Comparison of ENCODE assay signal across 1 cellular context in genomic region chr17:27293898-27294688, GRCh38.
TF ChIP-seq lines count a peak whose summit lies in the region.

A gene with protein sequence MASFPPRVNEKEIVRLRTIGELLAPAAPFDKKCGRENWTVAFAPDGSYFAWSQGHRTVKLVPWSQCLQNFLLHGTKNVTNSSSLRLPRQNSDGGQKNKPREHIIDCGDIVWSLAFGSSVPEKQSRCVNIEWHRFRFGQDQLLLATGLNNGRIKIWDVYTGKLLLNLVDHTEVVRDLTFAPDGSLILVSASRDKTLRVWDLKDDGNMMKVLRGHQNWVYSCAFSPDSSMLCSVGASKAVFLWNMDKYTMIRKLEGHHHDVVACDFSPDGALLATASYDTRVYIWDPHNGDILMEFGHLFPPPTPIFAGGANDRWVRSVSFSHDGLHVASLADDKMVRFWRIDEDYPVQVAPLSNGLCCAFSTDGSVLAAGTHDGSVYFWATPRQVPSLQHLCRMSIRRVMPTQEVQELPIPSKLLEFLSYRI (plus strand): TSS chr17:27294114. CDS start chr17:27294396, 282 bp downstream.

TF ChIP-seq in HepG2, 621 proteins besides CTCF, POLR2A, EP300 and RAD21 (continued from another document and continues in another):
- TF ChIP-seq, protein P1, sequence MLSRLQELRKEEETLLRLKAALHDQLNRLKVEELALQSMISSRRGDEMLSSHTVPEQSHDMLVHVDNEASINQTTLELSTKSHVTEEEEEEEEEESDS (CRISPR knock-in tag; IDR thresholded peaks at IDR 0.05; ENCODE audit: borderline replicate concordance) = no peak
- TF ChIP-seq ZNF234 (CRISPR knock-in tag; conservative IDR thresholded peaks at IDR 0.05) = no peak
- TF ChIP-seq, protein P2, sequence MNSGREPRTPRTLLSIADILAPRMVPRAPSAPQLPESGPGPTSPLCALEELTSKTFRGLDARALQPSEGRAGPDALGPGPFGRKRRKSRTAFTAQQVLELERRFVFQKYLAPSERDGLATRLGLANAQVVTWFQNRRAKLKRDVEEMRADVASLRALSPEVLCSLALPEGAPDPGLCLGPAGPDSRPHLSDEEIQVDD (CRISPR knock-in tag; IDR thresholded peaks at IDR 0.05; ENCODE audit: borderline replicate concordance) = no peak
- peak; percentile 15; the same call in 1 of the 2 replicates for TF ChIP-seq MAX (IDR thresholded peaks at IDR 0.05)
- peak; percentile 85; the same call in 1 of the 2 replicates for TF ChIP-seq NFATC3 (CRISPR knock-in tag; IDR thresholded peaks at IDR 0.05)
- peak; percentile 81 to 92 for TF ChIP-seq HMGXB4 (CRISPR knock-in tag; IDR thresholded peaks at IDR 0.05; ENCODE audit: borderline replicate concordance in 1 of 2, low read depth in 1 of 2)
- TF ChIP-seq, protein P3, sequence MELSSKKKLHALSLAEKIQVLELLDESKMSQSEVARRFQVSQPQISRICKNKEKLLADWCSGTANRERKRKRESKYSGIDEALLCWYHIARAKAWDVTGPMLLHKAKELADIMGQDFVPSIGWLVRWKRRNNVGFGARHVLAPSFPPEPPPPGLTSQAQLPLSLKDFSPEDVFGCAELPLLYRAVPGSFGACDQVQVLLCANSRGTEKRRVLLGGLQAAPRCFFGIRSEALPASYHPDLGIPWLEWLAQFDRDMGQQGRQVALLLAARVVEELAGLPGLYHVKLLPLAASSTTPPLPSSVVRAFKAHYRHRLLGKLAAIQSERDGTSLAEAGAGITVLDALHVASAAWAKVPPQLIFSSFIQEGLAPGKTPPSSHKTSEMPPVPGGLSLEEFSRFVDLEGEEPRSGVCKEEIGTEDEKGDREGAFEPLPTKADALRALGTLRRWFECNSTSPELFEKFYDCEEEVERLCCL (CRISPR knock-in tag; IDR thresholded peaks at IDR 0.05; ENCODE audit: borderline replicate concordance) = no peak
- TF ChIP-seq DPF2 (CRISPR knock-in tag; IDR thresholded peaks at IDR 0.05; ENCODE audit: borderline replicate concordance, low read depth) = no peak; the same call in 1 of the 2 replicates
- peak; percentile 85 for TF ChIP-seq AGO2 (optimal IDR thresholded peaks at IDR 0.05; ENCODE audit: low read depth, low read length)
- TF ChIP-seq BHLHE40 (IDR thresholded peaks at IDR 0.05; ENCODE audit: low read length) = peak; percentile 86
- TF ChIP-seq ZNF431 (CRISPR knock-in tag; IDR thresholded peaks at IDR 0.05; ENCODE audit: borderline replicate concordance, low read depth) = peak; percentile 79; the same call in 1 of the 2 replicates
- TF ChIP-seq XBP1 (CRISPR knock-in tag; IDR thresholded peaks at IDR 0.05) = no peak
- no peak for TF ChIP-seq ZSCAN12 (CRISPR knock-in tag; IDR thresholded peaks at IDR 0.05)
- TF ChIP-seq RARA (CRISPR knock-in tag; IDR thresholded peaks at IDR 0.05) = peak; percentile 26
- TF ChIP-seq MLX (CRISPR knock-in tag; IDR thresholded peaks at IDR 0.05) = peak; percentile 74; the same call in 1 of the 2 replicates
- TF ChIP-seq KDM4B (CRISPR knock-in tag; IDR thresholded peaks at IDR 0.05) = peak; percentile 84
- no peak for TF ChIP-seq TRIM22 (IDR thresholded peaks at IDR 0.05)
- 0 out of 2 replicates have a peak, but pooled peaks have one; percentile 13 for TF ChIP-seq ZNF367 (CRISPR knock-in tag; IDR thresholded peaks at IDR 0.05; ENCODE audit: borderline replicate concordance)
- no peak for TF ChIP-seq CEBPB (IDR thresholded peaks at IDR 0.05; ENCODE audit: borderline replicate concordance, low read depth, low read length)
- no peak for TF ChIP-seq GABPA (IDR thresholded peaks at IDR 0.05; ENCODE audit: low read depth, low read length)
- TF ChIP-seq GABPA (CRISPR knock-in tag; IDR thresholded peaks at IDR 0.05; ENCODE audit: low read depth) = peak; percentile 52; the same call in 1 of the 2 replicates
- TF ChIP-seq ZNF781 (CRISPR knock-in tag; IDR thresholded peaks at IDR 0.05; ENCODE audit: borderline replicate concordance, not compliant biosample characterization) = peak; percentile 65
- TF ChIP-seq ZNF556 (CRISPR knock-in tag; IDR thresholded peaks at IDR 0.05; ENCODE audit: borderline replicate concordance) = peak; percentile 75; the same call in 1 of the 2 replicates
- TF ChIP-seq STAT5B (CRISPR knock-in tag; IDR thresholded peaks at IDR 0.05) = no peak; the same call in 1 of the 2 replicates
- no peak for TF ChIP-seq MEF2D (CRISPR knock-in tag; IDR thresholded peaks at IDR 0.05)
- no peak for TF ChIP-seq ZNF260 (CRISPR knock-in tag; IDR thresholded peaks at IDR 0.05; ENCODE audit: borderline replicate concordance, low read depth)
- TF ChIP-seq RXRB (CRISPR knock-in tag; IDR thresholded peaks at IDR 0.05; ENCODE audit: borderline replicate concordance) = peak; percentile 73
- TF ChIP-seq PHB2 (IDR thresholded peaks at IDR 0.05; ENCODE audit: partially characterized antibody) = no peak
- 0 out of 2 replicates have a peak, but pooled peaks have one; percentile 36 for TF ChIP-seq ZBTB38 (CRISPR knock-in tag; IDR thresholded peaks at IDR 0.05)
- no peak for TF ChIP-seq LCORL (IDR thresholded peaks at IDR 0.05)
- TF ChIP-seq LCORL (CRISPR knock-in tag; IDR thresholded peaks at IDR 0.05) = peak; percentile 83
- no peak for TF ChIP-seq ZNF3 (CRISPR knock-in tag; IDR thresholded peaks at IDR 0.05)
- 0 out of 2 replicates have a peak, but pooled peaks have one; percentile 39 for TF ChIP-seq ARNTL (CRISPR knock-in tag; IDR thresholded peaks at IDR 0.05)
- peak; percentile 64 for TF ChIP-seq ZNF598 (CRISPR knock-in tag; IDR thresholded peaks at IDR 0.05; ENCODE audit: borderline replicate concordance)
- TF ChIP-seq ZSCAN9 (CRISPR knock-in tag; IDR thresholded peaks at IDR 0.05; ENCODE audit: borderline replicate concordance) = peak; percentile 95
- TF ChIP-seq ZNF576 (CRISPR knock-in tag; IDR thresholded peaks at IDR 0.05) = no peak
- no peak for TF ChIP-seq ZNF678 (CRISPR knock-in tag; IDR thresholded peaks at IDR 0.05)
- peak; percentile 66; the same call in 1 of the 2 replicates for TF ChIP-seq TFAP4 (IDR thresholded peaks at IDR 0.05; ENCODE audit: borderline replicate concordance, low read depth)
- TF ChIP-seq ZNF768 (CRISPR knock-in tag; IDR thresholded peaks at IDR 0.05) = peak; percentile 44; the same call in 1 of the 2 replicates
- TF ChIP-seq CBFB (CRISPR knock-in tag; IDR thresholded peaks at IDR 0.05) = no peak
- TF ChIP-seq, protein P4, sequence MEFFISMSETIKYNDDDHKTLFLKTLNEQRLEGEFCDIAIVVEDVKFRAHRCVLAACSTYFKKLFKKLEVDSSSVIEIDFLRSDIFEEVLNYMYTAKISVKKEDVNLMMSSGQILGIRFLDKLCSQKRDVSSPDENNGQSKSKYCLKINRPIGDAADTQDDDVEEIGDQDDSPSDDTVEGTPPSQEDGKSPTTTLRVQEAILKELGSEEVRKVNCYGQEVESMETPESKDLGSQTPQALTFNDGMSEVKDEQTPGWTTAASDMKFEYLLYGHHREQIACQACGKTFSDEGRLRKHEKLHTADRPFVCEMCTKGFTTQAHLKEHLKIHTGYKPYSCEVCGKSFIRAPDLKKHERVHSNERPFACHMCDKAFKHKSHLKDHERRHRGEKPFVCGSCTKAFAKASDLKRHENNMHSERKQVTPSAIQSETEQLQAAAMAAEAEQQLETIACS (CRISPR knock-in tag; IDR thresholded peaks at IDR 0.05) = no peak; the same call in 1 of the 2 replicates
- TF ChIP-seq ZNF253 (CRISPR knock-in tag; IDR thresholded peaks at IDR 0.05; ENCODE audit: borderline replicate concordance) = no peak
- peak; percentile 43; the same call in 1 of the 2 replicates for TF ChIP-seq NFKB2 (CRISPR knock-in tag; IDR thresholded peaks at IDR 0.05; ENCODE audit: borderline replicate concordance)
- TF ChIP-seq, protein P5, sequence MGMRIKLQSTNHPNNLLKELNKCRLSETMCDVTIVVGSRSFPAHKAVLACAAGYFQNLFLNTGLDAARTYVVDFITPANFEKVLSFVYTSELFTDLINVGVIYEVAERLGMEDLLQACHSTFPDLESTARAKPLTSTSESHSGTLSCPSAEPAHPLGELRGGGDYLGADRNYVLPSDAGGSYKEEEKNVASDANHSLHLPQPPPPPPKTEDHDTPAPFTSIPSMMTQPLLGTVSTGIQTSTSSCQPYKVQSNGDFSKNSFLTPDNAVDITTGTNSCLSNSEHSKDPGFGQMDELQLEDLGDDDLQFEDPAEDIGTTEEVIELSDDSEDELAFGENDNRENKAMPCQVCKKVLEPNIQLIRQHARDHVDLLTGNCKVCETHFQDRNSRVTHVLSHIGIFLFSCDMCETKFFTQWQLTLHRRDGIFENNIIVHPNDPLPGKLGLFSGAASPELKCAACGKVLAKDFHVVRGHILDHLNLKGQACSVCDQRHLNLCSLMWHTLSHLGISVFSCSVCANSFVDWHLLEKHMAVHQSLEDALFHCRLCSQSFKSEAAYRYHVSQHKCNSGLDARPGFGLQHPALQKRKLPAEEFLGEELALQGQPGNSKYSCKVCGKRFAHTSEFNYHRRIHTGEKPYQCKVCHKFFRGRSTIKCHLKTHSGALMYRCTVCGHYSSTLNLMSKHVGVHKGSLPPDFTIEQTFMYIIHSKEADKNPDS (CRISPR knock-in tag; IDR thresholded peaks at IDR 0.05) = no peak
- peak in 1 of 2 experiments; percentile 77; a peak in 2 of 4 replicates for TF ChIP-seq REST (IDR thresholded peaks at IDR 0.05; ENCODE audit: borderline replicate concordance in 1 of 2, low read depth in 1 of 2, low read length in 2 of 2)
- TF ChIP-seq HDAC1 (CRISPR knock-in tag; IDR thresholded peaks at IDR 0.05) = peak; percentile 83
- TF ChIP-seq, protein P6, sequence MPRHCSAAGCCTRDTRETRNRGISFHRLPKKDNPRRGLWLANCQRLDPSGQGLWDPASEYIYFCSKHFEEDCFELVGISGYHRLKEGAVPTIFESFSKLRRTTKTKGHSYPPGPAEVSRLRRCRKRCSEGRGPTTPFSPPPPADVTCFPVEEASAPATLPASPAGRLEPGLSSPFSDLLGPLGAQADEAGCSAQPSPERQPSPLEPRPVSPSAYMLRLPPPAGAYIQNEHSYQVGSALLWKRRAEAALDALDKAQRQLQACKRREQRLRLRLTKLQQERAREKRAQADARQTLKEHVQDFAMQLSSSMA (CRISPR knock-in tag; IDR thresholded peaks at IDR 0.05) = no peak
- TF ChIP-seq, protein P7, sequence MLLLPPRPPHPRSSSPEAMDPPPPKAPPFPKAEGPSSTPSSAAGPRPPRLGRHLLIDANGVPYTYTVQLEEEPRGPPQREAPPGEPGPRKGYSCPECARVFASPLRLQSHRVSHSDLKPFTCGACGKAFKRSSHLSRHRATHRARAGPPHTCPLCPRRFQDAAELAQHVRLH (CRISPR knock-in tag; IDR thresholded peaks at IDR 0.05; ENCODE audit: borderline replicate concordance, low read depth) = peak; percentile 85
